In the genomic region with DNA sequence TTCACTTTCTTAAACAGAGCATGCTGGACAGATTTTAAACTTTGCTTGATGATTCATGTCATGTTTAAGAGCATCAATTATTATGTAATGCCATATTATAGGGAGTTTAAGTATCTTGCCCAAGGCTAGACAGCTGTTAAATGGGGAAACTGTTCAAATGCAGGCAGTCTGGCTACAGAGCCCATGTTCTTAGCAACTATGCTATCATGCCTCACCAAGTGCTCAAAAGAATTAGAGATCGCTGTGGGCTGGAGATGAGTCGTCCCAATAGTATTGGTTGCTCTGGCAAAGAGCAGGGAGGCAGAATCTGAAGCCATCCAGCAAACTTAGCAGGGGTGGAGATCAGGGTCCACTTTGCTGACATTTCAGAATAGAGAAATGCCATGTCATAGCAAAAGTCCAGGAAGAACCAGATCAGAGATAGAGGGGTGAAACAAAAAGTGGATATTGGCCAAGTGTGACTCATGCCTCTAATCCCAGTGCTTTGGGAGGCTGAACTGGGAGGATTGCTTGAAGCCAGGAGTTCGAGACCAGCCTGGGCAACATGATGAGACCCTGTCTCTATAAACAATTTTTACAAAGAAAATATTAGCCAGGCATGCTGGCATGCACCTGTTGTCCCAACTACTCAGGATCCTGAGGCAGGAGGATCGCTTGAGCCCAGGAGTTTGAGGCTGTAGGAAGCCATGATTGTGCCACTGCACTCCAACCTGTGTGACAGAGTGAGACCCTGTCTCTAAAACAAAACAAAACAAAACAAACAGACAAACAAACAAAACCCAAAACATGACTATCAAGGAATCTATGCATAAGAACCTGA, we compare ENCODE assay signal across 1 cellular context.
TF ChIP-seq lines count a peak whose summit lies in the region.

No MANE protein-coding gene starts in this region.

TF ChIP-seq in K562, 482 proteins besides CTCF, POLR2A, EP300 and RAD21 (continued from another document and continues in another):
- TF ChIP-seq, protein P1, sequence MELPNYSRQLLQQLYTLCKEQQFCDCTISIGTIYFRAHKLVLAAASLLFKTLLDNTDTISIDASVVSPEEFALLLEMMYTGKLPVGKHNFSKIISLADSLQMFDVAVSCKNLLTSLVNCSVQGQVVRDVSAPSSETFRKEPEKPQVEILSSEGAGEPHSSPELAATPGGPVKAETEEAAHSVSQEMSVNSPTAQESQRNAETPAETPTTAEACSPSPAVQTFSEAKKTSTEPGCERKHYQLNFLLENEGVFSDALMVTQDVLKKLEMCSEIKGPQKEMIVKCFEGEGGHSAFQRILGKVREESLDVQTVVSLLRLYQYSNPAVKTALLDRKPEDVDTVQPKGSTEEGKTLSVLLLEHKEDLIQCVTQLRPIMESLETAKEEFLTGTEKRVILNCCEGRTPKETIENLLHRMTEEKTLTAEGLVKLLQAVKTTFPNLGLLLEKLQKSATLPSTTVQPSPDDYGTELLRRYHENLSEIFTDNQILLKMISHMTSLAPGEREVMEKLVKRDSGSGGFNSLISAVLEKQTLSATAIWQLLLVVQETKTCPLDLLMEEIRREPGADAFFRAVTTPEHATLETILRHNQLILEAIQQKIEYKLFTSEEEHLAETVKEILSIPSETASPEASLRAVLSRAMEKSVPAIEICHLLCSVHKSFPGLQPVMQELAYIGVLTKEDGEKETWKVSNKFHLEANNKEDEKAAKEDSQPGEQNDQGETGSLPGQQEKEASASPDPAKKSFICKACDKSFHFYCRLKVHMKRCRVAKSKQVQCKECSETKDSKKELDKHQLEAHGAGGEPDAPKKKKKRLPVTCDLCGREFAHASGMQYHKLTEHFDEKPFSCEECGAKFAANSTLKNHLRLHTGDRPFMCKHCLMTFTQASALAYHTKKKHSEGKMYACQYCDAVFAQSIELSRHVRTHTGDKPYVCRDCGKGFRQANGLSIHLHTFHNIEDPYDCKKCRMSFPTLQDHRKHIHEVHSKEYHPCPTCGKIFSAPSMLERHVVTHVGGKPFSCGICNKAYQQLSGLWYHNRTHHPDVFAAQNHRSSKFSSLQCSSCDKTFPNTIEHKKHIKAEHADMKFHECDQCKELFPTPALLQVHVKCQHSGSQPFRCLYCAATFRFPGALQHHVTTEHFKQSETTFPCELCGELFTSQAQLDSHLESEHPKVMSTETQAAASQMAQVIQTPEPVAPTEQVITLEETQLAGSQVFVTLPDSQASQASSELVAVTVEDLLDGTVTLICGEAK (IDR thresholded peaks at IDR 0.05) = 0 out of 2 replicates have a peak, but pooled peaks have one; percentile 21
- TF ChIP-seq, protein P1 (CRISPR knock-in tag; IDR thresholded peaks at IDR 0.05) = no peak
- peak; percentile 84 for TF ChIP-seq CC2D1A (IDR thresholded peaks at IDR 0.05)
- TF ChIP-seq ARNT (IDR thresholded peaks at IDR 0.05) = peak; percentile 38 to 76; a peak in 2 of 4 replicates
- TF ChIP-seq MAFF (IDR thresholded peaks at IDR 0.05; ENCODE audit: low read length) = peak; percentile 93
- TF ChIP-seq, protein P2, sequence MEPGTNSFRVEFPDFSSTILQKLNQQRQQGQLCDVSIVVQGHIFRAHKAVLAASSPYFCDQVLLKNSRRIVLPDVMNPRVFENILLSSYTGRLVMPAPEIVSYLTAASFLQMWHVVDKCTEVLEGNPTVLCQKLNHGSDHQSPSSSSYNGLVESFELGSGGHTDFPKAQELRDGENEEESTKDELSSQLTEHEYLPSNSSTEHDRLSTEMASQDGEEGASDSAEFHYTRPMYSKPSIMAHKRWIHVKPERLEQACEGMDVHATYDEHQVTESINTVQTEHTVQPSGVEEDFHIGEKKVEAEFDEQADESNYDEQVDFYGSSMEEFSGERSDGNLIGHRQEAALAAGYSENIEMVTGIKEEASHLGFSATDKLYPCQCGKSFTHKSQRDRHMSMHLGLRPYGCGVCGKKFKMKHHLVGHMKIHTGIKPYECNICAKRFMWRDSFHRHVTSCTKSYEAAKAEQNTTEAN (CRISPR knock-in tag; IDR thresholded peaks at IDR 0.05) = no peak
- TF ChIP-seq, protein P3, sequence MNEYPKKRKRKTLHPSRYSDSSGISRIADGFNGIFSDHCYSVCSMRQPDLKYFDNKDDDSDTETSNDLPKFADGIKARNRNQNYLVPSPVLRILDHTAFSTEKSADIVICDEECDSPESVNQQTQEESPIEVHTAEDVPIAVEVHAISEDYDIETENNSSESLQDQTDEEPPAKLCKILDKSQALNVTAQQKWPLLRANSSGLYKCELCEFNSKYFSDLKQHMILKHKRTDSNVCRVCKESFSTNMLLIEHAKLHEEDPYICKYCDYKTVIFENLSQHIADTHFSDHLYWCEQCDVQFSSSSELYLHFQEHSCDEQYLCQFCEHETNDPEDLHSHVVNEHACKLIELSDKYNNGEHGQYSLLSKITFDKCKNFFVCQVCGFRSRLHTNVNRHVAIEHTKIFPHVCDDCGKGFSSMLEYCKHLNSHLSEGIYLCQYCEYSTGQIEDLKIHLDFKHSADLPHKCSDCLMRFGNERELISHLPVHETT (CRISPR knock-in tag; conservative IDR thresholded peaks at IDR 0.05 in 1 of 2, IDR thresholded peaks at IDR 0.05 in 1 of 2) = no peak
- no peak for TF ChIP-seq ELF4 (CRISPR knock-in tag; IDR thresholded peaks at IDR 0.05)
- no peak for TF ChIP-seq KHSRP (IDR thresholded peaks at IDR 0.05)
- TF ChIP-seq DNMT1 (IDR thresholded peaks at IDR 0.05) = no peak
- TF ChIP-seq ZNF239 (CRISPR knock-in tag; IDR thresholded peaks at IDR 0.05) = no peak
- TF ChIP-seq, protein P4, sequence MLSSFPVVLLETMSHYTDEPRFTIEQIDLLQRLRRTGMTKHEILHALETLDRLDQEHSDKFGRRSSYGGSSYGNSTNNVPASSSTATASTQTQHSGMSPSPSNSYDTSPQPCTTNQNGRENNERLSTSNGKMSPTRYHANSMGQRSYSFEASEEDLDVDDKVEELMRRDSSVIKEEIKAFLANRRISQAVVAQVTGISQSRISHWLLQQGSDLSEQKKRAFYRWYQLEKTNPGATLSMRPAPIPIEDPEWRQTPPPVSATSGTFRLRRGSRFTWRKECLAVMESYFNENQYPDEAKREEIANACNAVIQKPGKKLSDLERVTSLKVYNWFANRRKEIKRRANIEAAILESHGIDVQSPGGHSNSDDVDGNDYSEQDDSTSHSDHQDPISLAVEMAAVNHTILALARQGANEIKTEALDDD (IDR thresholded peaks at IDR 0.05) = peak; percentile 55; the same call in 1 of the 2 replicates
- peak; percentile 36; the same call in 1 of the 2 replicates for TF ChIP-seq PTRF (tag; IDR thresholded peaks at IDR 0.05)
- peak; percentile 89 for TF ChIP-seq BCOR (IDR thresholded peaks at IDR 0.05)
- TF ChIP-seq, protein P5, sequence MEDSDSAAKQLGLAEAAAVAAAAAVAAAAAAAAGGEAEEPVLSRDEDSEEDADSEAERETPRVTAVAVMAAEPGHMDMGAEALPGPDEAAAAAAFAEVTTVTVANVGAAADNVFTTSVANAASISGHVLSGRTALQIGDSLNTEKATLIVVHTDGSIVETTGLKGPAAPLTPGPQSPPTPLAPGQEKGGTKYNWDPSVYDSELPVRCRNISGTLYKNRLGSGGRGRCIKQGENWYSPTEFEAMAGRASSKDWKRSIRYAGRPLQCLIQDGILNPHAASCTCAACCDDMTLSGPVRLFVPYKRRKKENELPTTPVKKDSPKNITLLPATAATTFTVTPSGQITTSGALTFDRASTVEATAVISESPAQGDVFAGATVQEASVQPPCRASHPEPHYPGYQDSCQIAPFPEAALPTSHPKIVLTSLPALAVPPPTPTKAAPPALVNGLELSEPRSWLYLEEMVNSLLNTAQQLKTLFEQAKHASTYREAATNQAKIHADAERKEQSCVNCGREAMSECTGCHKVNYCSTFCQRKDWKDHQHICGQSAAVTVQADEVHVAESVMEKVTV (CRISPR knock-in tag; IDR thresholded peaks at IDR 0.05) = no peak
- TF ChIP-seq, protein P6, sequence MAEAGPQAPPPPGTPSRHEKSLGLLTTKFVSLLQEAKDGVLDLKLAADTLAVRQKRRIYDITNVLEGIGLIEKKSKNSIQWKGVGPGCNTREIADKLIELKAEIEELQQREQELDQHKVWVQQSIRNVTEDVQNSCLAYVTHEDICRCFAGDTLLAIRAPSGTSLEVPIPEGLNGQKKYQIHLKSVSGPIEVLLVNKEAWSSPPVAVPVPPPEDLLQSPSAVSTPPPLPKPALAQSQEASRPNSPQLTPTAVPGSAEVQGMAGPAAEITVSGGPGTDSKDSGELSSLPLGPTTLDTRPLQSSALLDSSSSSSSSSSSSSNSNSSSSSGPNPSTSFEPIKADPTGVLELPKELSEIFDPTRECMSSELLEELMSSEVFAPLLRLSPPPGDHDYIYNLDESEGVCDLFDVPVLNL (CRISPR knock-in tag; IDR thresholded peaks at IDR 0.05; ENCODE audit: low read depth) = no peak
- TF ChIP-seq, protein P7, sequence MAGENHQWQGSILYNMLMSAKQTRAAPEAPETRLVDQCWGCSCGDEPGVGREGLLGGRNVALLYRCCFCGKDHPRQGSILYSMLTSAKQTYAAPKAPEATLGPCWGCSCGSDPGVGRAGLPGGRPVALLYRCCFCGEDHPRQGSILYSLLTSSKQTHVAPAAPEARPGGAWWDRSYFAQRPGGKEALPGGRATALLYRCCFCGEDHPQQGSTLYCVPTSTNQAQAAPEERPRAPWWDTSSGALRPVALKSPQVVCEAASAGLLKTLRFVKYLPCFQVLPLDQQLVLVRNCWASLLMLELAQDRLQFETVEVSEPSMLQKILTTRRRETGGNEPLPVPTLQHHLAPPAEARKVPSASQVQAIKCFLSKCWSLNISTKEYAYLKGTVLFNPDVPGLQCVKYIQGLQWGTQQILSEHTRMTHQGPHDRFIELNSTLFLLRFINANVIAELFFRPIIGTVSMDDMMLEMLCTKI (IDR thresholded peaks at IDR 0.05; ENCODE audit: partially characterized antibody) = no peak
- TF ChIP-seq, protein P8, sequence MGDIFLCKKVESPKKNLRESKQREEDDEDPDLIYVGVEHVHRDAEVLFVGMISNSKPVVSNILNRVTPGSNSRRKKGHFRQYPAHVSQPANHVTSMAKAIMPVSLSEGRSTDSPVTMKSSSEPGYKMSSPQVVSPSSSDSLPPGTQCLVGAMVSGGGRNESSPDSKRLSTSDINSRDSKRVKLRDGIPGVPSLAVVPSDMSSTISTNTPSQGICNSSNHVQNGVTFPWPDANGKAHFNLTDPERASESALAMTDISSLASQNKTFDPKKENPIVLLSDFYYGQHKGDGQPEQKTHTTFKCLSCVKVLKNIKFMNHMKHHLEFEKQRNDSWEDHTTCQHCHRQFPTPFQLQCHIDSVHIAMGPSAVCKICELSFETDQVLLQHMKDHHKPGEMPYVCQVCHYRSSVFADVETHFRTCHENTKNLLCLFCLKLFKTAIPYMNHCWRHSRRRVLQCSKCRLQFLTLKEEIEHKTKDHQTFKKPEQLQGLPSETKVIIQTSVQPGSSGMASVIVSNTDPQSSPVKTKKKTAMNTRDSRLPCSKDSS (IDR thresholded peaks at IDR 0.05; ENCODE audit: low read depth, partially characterized antibody) = no peak
- TF ChIP-seq L3MBTL2 (IDR thresholded peaks at IDR 0.05) = peak; percentile 32; the same call in 1 of the 2 replicates
- TF ChIP-seq, protein P9, sequence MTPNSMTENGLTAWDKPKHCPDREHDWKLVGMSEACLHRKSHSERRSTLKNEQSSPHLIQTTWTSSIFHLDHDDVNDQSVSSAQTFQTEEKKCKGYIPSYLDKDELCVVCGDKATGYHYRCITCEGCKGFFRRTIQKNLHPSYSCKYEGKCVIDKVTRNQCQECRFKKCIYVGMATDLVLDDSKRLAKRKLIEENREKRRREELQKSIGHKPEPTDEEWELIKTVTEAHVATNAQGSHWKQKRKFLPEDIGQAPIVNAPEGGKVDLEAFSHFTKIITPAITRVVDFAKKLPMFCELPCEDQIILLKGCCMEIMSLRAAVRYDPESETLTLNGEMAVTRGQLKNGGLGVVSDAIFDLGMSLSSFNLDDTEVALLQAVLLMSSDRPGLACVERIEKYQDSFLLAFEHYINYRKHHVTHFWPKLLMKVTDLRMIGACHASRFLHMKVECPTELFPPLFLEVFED (CRISPR knock-in tag; conservative IDR thresholded peaks at IDR 0.05) = no peak
- no peak for TF ChIP-seq SREBF1 (IDR thresholded peaks at IDR 0.05; ENCODE audit: borderline replicate concordance, low read depth, low read length)
- TF ChIP-seq, protein P10, sequence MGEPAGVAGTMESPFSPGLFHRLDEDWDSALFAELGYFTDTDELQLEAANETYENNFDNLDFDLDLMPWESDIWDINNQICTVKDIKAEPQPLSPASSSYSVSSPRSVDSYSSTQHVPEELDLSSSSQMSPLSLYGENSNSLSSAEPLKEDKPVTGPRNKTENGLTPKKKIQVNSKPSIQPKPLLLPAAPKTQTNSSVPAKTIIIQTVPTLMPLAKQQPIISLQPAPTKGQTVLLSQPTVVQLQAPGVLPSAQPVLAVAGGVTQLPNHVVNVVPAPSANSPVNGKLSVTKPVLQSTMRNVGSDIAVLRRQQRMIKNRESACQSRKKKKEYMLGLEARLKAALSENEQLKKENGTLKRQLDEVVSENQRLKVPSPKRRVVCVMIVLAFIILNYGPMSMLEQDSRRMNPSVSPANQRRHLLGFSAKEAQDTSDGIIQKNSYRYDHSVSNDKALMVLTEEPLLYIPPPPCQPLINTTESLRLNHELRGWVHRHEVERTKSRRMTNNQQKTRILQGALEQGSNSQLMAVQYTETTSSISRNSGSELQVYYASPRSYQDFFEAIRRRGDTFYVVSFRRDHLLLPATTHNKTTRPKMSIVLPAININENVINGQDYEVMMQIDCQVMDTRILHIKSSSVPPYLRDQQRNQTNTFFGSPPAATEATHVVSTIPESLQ (CRISPR knock-in tag; IDR thresholded peaks at IDR 0.05) = no peak
- TF ChIP-seq YY1 (IDR thresholded peaks at IDR 0.05; ENCODE audit: borderline replicate concordance in 1 of 3, control insufficient read depth in 1 of 3, extremely low read depth in 1 of 3, insufficient read depth in 3 of 3, insufficient read length in 1 of 3, insufficient replicate concordance in 2 of 3, low read depth in 1 of 3, low read length in 2 of 3) = no peak
